20 cellular contexts compared by ENCODE assay signal in the genomic region with DNA sequence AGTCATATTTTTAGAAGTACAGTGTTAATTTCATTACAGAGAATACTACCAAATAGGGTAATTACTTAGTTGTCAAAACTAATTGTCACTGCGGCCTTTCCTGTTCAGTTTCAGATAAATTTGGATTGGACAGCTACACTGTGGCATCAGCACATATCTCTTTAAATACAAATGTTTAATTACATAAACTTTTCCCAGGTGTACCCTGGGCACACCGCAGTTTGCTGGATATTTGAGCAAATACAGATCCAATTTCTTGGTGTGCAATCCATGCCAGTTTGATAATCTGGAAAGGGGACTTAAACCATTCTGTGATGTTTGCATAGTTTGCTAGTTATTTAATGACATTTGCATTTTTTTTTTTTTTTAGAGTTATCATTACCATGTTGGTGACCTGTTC.
"Had no signal": no experiment of that assay in that cellular context is flagged by ENCODE, and none has a peak within 500 bp of the region (broad histone marks: within the 10 kb centered on the region; RNA-seq: fewer than 3 reads in every experiment).

No MANE protein-coding gene starts in this region.

- DNase-seq: esophagus squamous epithelium; foreskin fibroblast; glutamatergic neuron; immature natural killer cell; left ventricle myocardium inferior; lower lobe of right lung; psoas muscle; retina; spleen; stimulated activated CD4-positive, alpha-beta T cell treated with anti-CD3 and anti-CD28 coated beads, Interleukin-15, amount 100 ng/mL, for 24 hours; stimulated activated CD4-positive, alpha-beta T cell treated with anti-CD3 and anti-CD28 coated beads, Interleukin-1b, Interleukin-23, amount 100 ng/mL, for 48 hours; stimulated activated CD4-positive, alpha-beta T cell treated with anti-CD3 and anti-CD28 coated beads, Interleukin-4, amount 100 ng/mL, for 24 hours; stimulated activated naive CD4-positive, alpha-beta T cell treated with Interleukin-2 at 50 U/mL for 16 hours; trophoblast cell had no signal

- H3K9me3 Mint-ChIP-seq: dendritic cell treated with granulocyte-macrophage colony-stimulating factor and Interleukin-4, amounts not matched to agents 40 ng/mL and 50 ng/mL, for 4 days; immature natural killer cell; memory B cell; mesothelial cell of epicardium; nephron had no signal

- H3K4me1 Mint-ChIP-seq: nephron had no signal

- H3K27me3 Mint-ChIP-seq: dendritic cell treated with granulocyte-macrophage colony-stimulating factor and Interleukin-4, amounts not matched to agents 40 ng/mL and 50 ng/mL, for 4 days; memory B cell had no signal

- H3K27ac Mint-ChIP-seq: dendritic cell treated with granulocyte-macrophage colony-stimulating factor and Interleukin-4, amounts not matched to agents 40 ng/mL and 50 ng/mL, for 4 days; nephron had no signal

- H3K4me3 Mint-ChIP-seq: dendritic cell treated with granulocyte-macrophage colony-stimulating factor and Interleukin-4, amounts not matched to agents 40 ng/mL and 50 ng/mL, for 4 days; immature natural killer cell; memory B cell; mesothelial cell of epicardium; nephron had no signal

- ATAC-seq: gastroesophageal sphincter, lower lobe of right lung, psoas muscle, sciatic nerve had no signal
